ENCODE assay signal across 20 cellular contexts in genomic region chr16:1674306-1674705, GRCh38.
"Had no signal": no experiment of that assay in that cellular context is flagged by ENCODE, and none has a peak within 500 bp of the region (broad histone marks: within the 10 kb centered on the region; RNA-seq: fewer than 3 reads in every experiment).

No MANE protein-coding gene starts in this region.

- DNase-seq: activated B cell treated with CpG ODN at 0.5 μM for 24 hours; activated CD4-positive, alpha-beta T cell treated with anti-CD3 and anti-CD28 coated beads for 48 hours; activated CD8-positive, alpha-beta memory T cell treated with anti-CD3 and anti-CD28 coated beads, Interleukin-2, amount 50 U/mL, for 4 hours; activated CD8-positive, alpha-beta T cell treated with anti-CD3 and anti-CD28 coated beads, Interleukin-2, amount 10 ng/mL, durations not matched to agents 7 days and 5 days; activated gamma-delta T cell treated with Interleukin-2 at 50 U/mL for 16 hours; activated naive CD8-positive, alpha-beta T cell treated with anti-CD3 and anti-CD28 coated beads for 36 hours; activated T-cell treated with anti-CD3 and anti-CD28 coated beads, Interleukin-2, amount 50 U/mL, for 72 hours; amygdala; effector CD8-positive, alpha-beta T cell; left cardiac atrium; midbrain; naive thymus-derived CD4-positive, alpha-beta T cell; stimulated activated CD4-positive, alpha-beta T cell treated with anti-CD3 and anti-CD28 coated beads, Interleukin-4, amount 100 ng/mL, for 24 hours; stimulated activated naive CD4-positive, alpha-beta T cell treated with Interleukin-2 at 50 U/mL for 16 hours; substantia nigra had no signal

- H3K9me3 Mint-ChIP-seq: activated B cell treated with CpG ODN at 0.5 μM for 24 hours; activated naive CD8-positive, alpha-beta T cell treated with anti-CD3 and anti-CD28 coated beads for 36 hours; activated T-cell treated with anti-CD3 and anti-CD28 coated beads, Interleukin-2, amount 50 U/mL, for 72 hours; brain; central memory CD8-positive, alpha-beta T cell; naive thymus-derived CD4-positive, alpha-beta T cell had no signal

- H3K27me3 Mint-ChIP-seq: activated B cell treated with CpG ODN at 0.5 μM for 24 hours; activated naive CD8-positive, alpha-beta T cell treated with anti-CD3 and anti-CD28 coated beads for 36 hours; central memory CD8-positive, alpha-beta T cell; naive thymus-derived CD4-positive, alpha-beta T cell had no signal

- ATAC-seq: activated CD8-positive, alpha-beta T cell treated with anti-CD3 and anti-CD28 coated beads, Interleukin-2, amount 10 ng/mL, durations not matched to agents 7 days and 5 days; activated T-cell treated with anti-CD3 and anti-CD28 coated beads, Interleukin-2, amount 50 U/mL, for 72 hours; heart left ventricle; naive thymus-derived CD4-positive, alpha-beta T cell had no signal

- H3K4me3 ChIP-seq: heart left ventricle, lung, tibial nerve had no signal

- H3K9me3 ChIP-seq: heart left ventricle, tibial nerve had no signal

- H3K27ac Mint-ChIP-seq: activated B cell treated with CpG ODN at 0.5 μM for 24 hours; activated CD8-positive, alpha-beta T cell treated with anti-CD3 and anti-CD28 coated beads, Interleukin-2, amount 10 ng/mL, durations not matched to agents 7 days and 5 days; activated naive CD8-positive, alpha-beta T cell treated with anti-CD3 and anti-CD28 coated beads for 36 hours; activated T-cell treated with anti-CD3 and anti-CD28 coated beads, Interleukin-2, amount 50 U/mL, for 72 hours; brain; naive thymus-derived CD4-positive, alpha-beta T cell had no signal

- H3K4me3 Mint-ChIP-seq: activated B cell treated with CpG ODN at 0.5 μM for 24 hours; activated CD8-positive, alpha-beta T cell treated with anti-CD3 and anti-CD28 coated beads, Interleukin-2, amount 10 ng/mL, durations not matched to agents 7 days and 5 days; activated naive CD8-positive, alpha-beta T cell treated with anti-CD3 and anti-CD28 coated beads for 36 hours; activated T-cell treated with anti-CD3 and anti-CD28 coated beads, Interleukin-2, amount 50 U/mL, for 72 hours; brain; central memory CD8-positive, alpha-beta T cell; naive thymus-derived CD4-positive, alpha-beta T cell had no signal
